In genomic region chr20:13649548-13649947, GRCh38 we compare ENCODE assay signal across 14 cellular contexts. TPM values are rescaled to one million over a fixed set of nuclear protein-coding genes. Genes with fewer than 3 reads are reported as not detected.
DNase-seq lines count a peak whose midpoint lies in the region; ATAC-seq and TF ChIP-seq lines count a peak whose summit lies in the region.
"Had no signal": no experiment of that assay in that cellular context is flagged by ENCODE, and none has a peak within 500 bp of the region (broad histone marks: within the 10 kb centered on the region; RNA-seq: fewer than 3 reads in every experiment).

No MANE protein-coding gene starts in this region.

- H3K27me3 ChIP-seq in adipocyte (replicated peaks; ENCODE audit: control insufficient read depth, insufficient read depth, low read length), result peaks cover 3% of the 10 kb centered on the region
- no peaks in the 10 kb centered on the region for H3K27me3 ChIP-seq in right cardiac atrium (ENCODE audit: control insufficient read depth, insufficient read depth)
- no peaks in the 10 kb centered on the region for H3K27me3 ChIP-seq in sigmoid colon

- H3K9me3 ChIP-seq in adipocyte (ENCODE audit: control insufficient read depth, low read length) (peaks cover 5% of the 10 kb centered on the region), right cardiac atrium (ENCODE audit: control insufficient read depth, low read length) (no peaks in the 10 kb centered on the region), sigmoid colon (no peaks in the 10 kb centered on the region)

- 18% methylated on average over 4 of the region's 4 CpGs for WGBS in right cardiac atrium
- WGBS in sigmoid colon, 2 donors, result 69 to 83% methylated on average over 4 of the region's 4 CpGs

- TF ChIP-seq POLR2A in sigmoid colon (IDR thresholded peaks at IDR 0.05), result no peak

- no peak overlapping the region for H3K4me3 ChIP-seq in HFF-Myc (replicated peaks; ENCODE audit: low read depth, low read length)
- H3K4me3 ChIP-seq in adipocyte (ENCODE audit: low read length), result no peak overlapping the region
- H3K4me3 ChIP-seq in right cardiac atrium (ENCODE audit: low read length), result no peak overlapping the region
- H3K4me3 ChIP-seq in sigmoid colon, result no peak overlapping the region

- in situ Hi-C loops in ACHN (cut with HindIII; ENCODE audit: low pct_ligation_motif_present, low pct_unique_long_range_greater_than_20kb, low sequenced_read_pairs), result no loop called here

- no peak overlapping the region for H3K27ac ChIP-seq in right cardiac atrium (ENCODE audit: low read length)
- H3K27ac ChIP-seq in sigmoid colon, result peak overlapping the region in 1 of 4 donors; percentile 28

- CTCF ChIA-PET in activated CD8-positive, alpha-beta T cell treated with anti-CD3 and anti-CD28 coated beads for 36 hours (lab: Charles Lee), result no interaction called here

- intact Hi-C loops in right cardiac atrium (cut with DNase I) (no loop called here), sigmoid colon (cut with DNase I) (no loop called here)
- intact Hi-C loops in activated CD8-positive, alpha-beta T cell treated with anti-CD3 and anti-CD28 coated beads for 36 hours (cut with micrococcal nuclease), result no loop called here

- POLR2A ChIA-PET in activated CD8-positive, alpha-beta T cell treated with anti-CD3 and anti-CD28 coated beads for 36 hours (lab: Charles Lee), result no interaction called here

- no peak overlapping the region for H3K9ac ChIP-seq in adipocyte (ENCODE audit: low read length)

- H3K9me3 Mint-ChIP-seq in activated CD8-positive, alpha-beta T cell treated with anti-CD3 and anti-CD28 coated beads for 36 hours, result no peaks in the 10 kb centered on the region
- H3K9me3 Mint-ChIP-seq: activated naive CD4-positive, alpha-beta T cell treated with anti-CD3 and anti-CD28 coated beads, Interleukin-2, amount 10 ng/mL, durations not matched to agents 7 days and 5 days had no signal

- DNase-seq in HFF-Myc (ENCODE audit: extremely low read depth, low read depth) (peak; percentile 37), adipocyte (ENCODE audit: low read depth) (peak; percentile 42), right cardiac atrium (peak; percentile 59 to 90 (median 85)), sigmoid colon (peak; percentile 76), ACHN (no peak)
- DNase-seq in stimulated activated CD4-positive, alpha-beta T cell treated with anti-CD3 and anti-CD28 coated beads, Interleukin-4, amount 100 ng/mL, for 1 hour, result no peak
- DNase-seq in activated CD8-positive, alpha-beta T cell treated with anti-CD3 and anti-CD28 coated beads for 36 hours, result no peak
- DNase-seq: activated CD8-positive, alpha-beta memory T cell treated with anti-CD3 and anti-CD28 coated beads for 24 hours; activated naive CD4-positive, alpha-beta T cell treated with anti-CD3 and anti-CD28 coated beads, Interleukin-2, amount 10 ng/mL, durations not matched to agents 7 days and 5 days; CD4-positive, CD25-positive, alpha-beta regulatory T cell; cortex of kidney; T1000 had no signal

- no peak overlapping the region for H3K4me3 Mint-ChIP-seq in activated CD8-positive, alpha-beta T cell treated with anti-CD3 and anti-CD28 coated beads for 36 hours
- H3K4me3 Mint-ChIP-seq: activated naive CD4-positive, alpha-beta T cell treated with anti-CD3 and anti-CD28 coated beads, Interleukin-2, amount 10 ng/mL, durations not matched to agents 7 days and 5 days; CD4-positive, CD25-positive, alpha-beta regulatory T cell had no signal

- TF ChIP-seq CTCF in HFF-Myc (IDR thresholded peaks at IDR 0.05; ENCODE audit: low read depth, low read length, missing control alignments) (no peak), sigmoid colon (IDR thresholded peaks at IDR 0.05) (no peak)
- TF ChIP-seq CTCF in activated CD8-positive, alpha-beta T cell treated with anti-CD3 and anti-CD28 coated beads for 36 hours (IDR thresholded peaks at IDR 0.05), result no peak

- H3K4me1 ChIP-seq in adipocyte (ENCODE audit: control insufficient read depth, insufficient read depth, low read length), result no peaks in the 10 kb centered on the region
- H3K4me1 ChIP-seq in right cardiac atrium (ENCODE audit: control insufficient read depth, insufficient read depth, low read length), result no peaks in the 10 kb centered on the region
- no peaks in the 10 kb centered on the region for H3K4me1 ChIP-seq in sigmoid colon

- no peak for TF ChIP-seq EP300 in sigmoid colon (IDR thresholded peaks at IDR 0.05)

- no peaks in the 10 kb centered on the region for H3K4me1 Mint-ChIP-seq in activated CD8-positive, alpha-beta T cell treated with anti-CD3 and anti-CD28 coated beads for 36 hours (ENCODE audit: low read depth)
- H3K4me1 Mint-ChIP-seq: activated naive CD4-positive, alpha-beta T cell treated with anti-CD3 and anti-CD28 coated beads, Interleukin-2, amount 10 ng/mL, durations not matched to agents 7 days and 5 days; CD4-positive, CD25-positive, alpha-beta regulatory T cell had no signal

- H3K27me3 Mint-ChIP-seq in activated CD8-positive, alpha-beta T cell treated with anti-CD3 and anti-CD28 coated beads for 36 hours, result peaks cover 18% of the 10 kb centered on the region
- H3K27me3 Mint-ChIP-seq: progenitor cell of endocrine pancreas had no signal

- no peaks in the 10 kb centered on the region for H3K36me3 Mint-ChIP-seq in activated CD8-positive, alpha-beta T cell treated with anti-CD3 and anti-CD28 coated beads for 36 hours (ENCODE audit: low read depth)
- H3K36me3 Mint-ChIP-seq: activated naive CD4-positive, alpha-beta T cell treated with anti-CD3 and anti-CD28 coated beads, Interleukin-2, amount 10 ng/mL, durations not matched to agents 7 days and 5 days; CD4-positive, CD25-positive, alpha-beta regulatory T cell had no signal

- H3K27ac Mint-ChIP-seq in activated CD8-positive, alpha-beta T cell treated with anti-CD3 and anti-CD28 coated beads for 36 hours, result no peak overlapping the region
- H3K27ac Mint-ChIP-seq: activated naive CD4-positive, alpha-beta T cell treated with anti-CD3 and anti-CD28 coated beads, Interleukin-2, amount 10 ng/mL, durations not matched to agents 7 days and 5 days; CD4-positive, CD25-positive, alpha-beta regulatory T cell; progenitor cell of endocrine pancreas had no signal

- H3K36me3 ChIP-seq in adipocyte (ENCODE audit: control insufficient read depth, insufficient read depth, low read length, severe bottlenecking) (no peaks in the 10 kb centered on the region), sigmoid colon (no peaks in the 10 kb centered on the region)

- ATAC-seq in right cardiac atrium (peak; percentile 81 to 89), GM21786 (IDR thresholded peaks at IDR 0.05; ENCODE audit: unreplicated experiment) (no peak)
- ATAC-seq in activated CD8-positive, alpha-beta T cell treated with anti-CD3 and anti-CD28 coated beads for 36 hours, result no peak

RNA-seq across cellular contexts. Expression of gene TASP1, which starts 10.8 kb away (rescaled TPM):
- 1 to 10 TPM; 6.9 to 9.7 (median 8.5) TPM for total RNA-seq in right cardiac atrium
- 2.7 TPM for polyA plus RNA-seq in right cardiac atrium
- total RNA-seq in sigmoid colon, result 10 to 100 TPM in 3 of 4 donors, 1 to 10 TPM in 1; 7.8 to 13.0 (median 11.8) TPM
- 1 to 10 TPM; 4.8 to 8.3 (median 7.7) TPM for polyA plus RNA-seq in sigmoid colon
- total RNA-seq in activated CD8-positive, alpha-beta T cell treated with anti-CD3 and anti-CD28 coated beads for 36 hours, result 1 to 10 TPM; 8.7 to 8.8 TPM

Comparison
In these comparisons a context has a peak if more than half of its experiments do, and no peak if none do; other contexts are left out.
1. DNase-seq: peak in HFF-Myc (single experiment), adipocyte (single experiment), right cardiac atrium (3 of 3) and sigmoid colon (single experiment); none in stimulated activated CD4-positive, alpha-beta T cell treated with anti-CD3 and anti-CD28 coated beads, Interleukin-4, amount 100 ng/mL, for 1 hour (single experiment), ACHN (single experiment) and activated CD8-positive, alpha-beta T cell treated with anti-CD3 and anti-CD28 coated beads for 36 hours (single experiment).
2. ATAC-seq: peak in right cardiac atrium (2 of 2); none in GM21786 (single experiment) and activated CD8-positive, alpha-beta T cell treated with anti-CD3 and anti-CD28 coated beads for 36 hours (single experiment).